1 cellular context compared by ENCODE assay signal in genomic region chr9:129401623-129402340, GRCh38.
TF ChIP-seq lines count a peak whose summit lies in the region.

No MANE protein-coding gene starts in this region.

TF ChIP-seq in H1, 55 proteins besides CTCF, POLR2A, EP300 and RAD21:
- TF ChIP-seq ASH2L (IDR thresholded peaks at IDR 0.05; ENCODE audit: low read length) (no peak), CTBP2 (IDR thresholded peaks at IDR 0.05; ENCODE audit: borderline replicate concordance, insufficient read depth, insufficient read length, low read length) (no peak), EGR1 (IDR thresholded peaks at IDR 0.05; ENCODE audit: borderline replicate concordance, low read depth, low read length) (0 out of 2 replicates have a peak, but pooled peaks have one; percentile 19), GABPA (IDR thresholded peaks at IDR 0.05; ENCODE audit: borderline replicate concordance, insufficient read depth, low read length) (no peak), TAF7 (optimal IDR thresholded peaks at IDR 0.05; ENCODE audit: borderline replicate concordance, low read depth, low read length) (no peak)
